Comparison of ENCODE assay signal across 8 cellular contexts in genomic region chr1:24384251-24385090, GRCh38. TPM values are rescaled to one million over a fixed set of nuclear protein-coding genes. Genes with fewer than 3 reads are reported as not detected.
A peak's percentile ranks its signal among the peaks of the same experiment; 100 is the strongest.
DNase-seq lines count a peak whose midpoint lies in the region; TF ChIP-seq lines count a peak whose summit lies in the region.

No MANE protein-coding gene starts in this region.

- H3K9me3 ChIP-seq in PC-9 (ENCODE audit: insufficient read depth, low read depth) (no peaks in the 10 kb centered on the region), esophagus (ENCODE audit: control insufficient read depth in 2 of 2, insufficient read depth in 1 of 2, low read depth in 1 of 2, low read length in 1 of 2) (no peaks in the 10 kb centered on the region)

- intact Hi-C loops in PC-9 (cut with micrococcal nuclease; ENCODE audit: unreplicated experiment), result no loop called here

- H3K36me3 ChIP-seq in PC-9 (ENCODE audit: low read depth) (no peaks in the 10 kb centered on the region), esophagus (ENCODE audit: control insufficient read depth in 2 of 2, insufficient read depth in 2 of 2, low read length in 1 of 2) (peaks cover 0 to 3% of the 10 kb centered on the region in 2 donors)

- no peaks in the 10 kb centered on the region for H3K9me2 ChIP-seq in PC-9 (ENCODE audit: insufficient read depth)

- POLR2A ChIA-PET in PC-9 (lab: Charles Lee; ENCODE audit: unreplicated experiment), result interaction anchor here (0.7 kb wide), 1 partner anchor 65 kb away, joined by 5 read pairs; the partner anchor contains the start of gene GRHL3

- no peaks in the 10 kb centered on the region for H4K20me1 ChIP-seq in PC-9 (ENCODE audit: insufficient read depth)

- H3K4me3 ChIP-seq in PC-9 (no peak overlapping the region), esophagus (ENCODE audit: low read depth in 1 of 2, low read length in 2 of 2) (no peak overlapping the region)

- CTCF ChIA-PET in PC-9 (lab: Charles Lee), result interaction anchor here (1.5 kb wide), 1 partner anchor 183 kb away, joined by 5 read pairs; no protein-coding TSS in a partner anchor

- H3K27ac ChIP-seq in PC-9, result peak overlapping the region; percentile 49
- peak overlapping the region; percentile 87 to 98 for H3K27ac ChIP-seq in esophagus (ENCODE audit: low read depth in 2 of 2, low read length in 1 of 2)

- TF ChIP-seq CTCF in PC-9 (conservative IDR thresholded peaks at IDR 0.05), result no peak

- H3K27me3 ChIP-seq in PC-9 (ENCODE audit: insufficient read depth, low read depth) (no peaks in the 10 kb centered on the region), esophagus (ENCODE audit: control insufficient read depth in 1 of 2, insufficient read depth in 2 of 2, low read length in 2 of 2) (no peaks in the 10 kb centered on the region)

- WGBS in esophagus, 2 donors, result 71 to 72% methylated on average over 13 of the region's 13 CpGs

- H3K4me2 ChIP-seq in PC-9, result peak overlapping the region; percentile 13; the same call in 1 of the 2 replicates

- peak; percentile 57 for DNase-seq in stimulated activated naive CD4-positive, alpha-beta T cell treated with Interleukin-2 at 50 U/mL for 16 hours (lab: John Stamatoyannopoulos, UW)
- DNase-seq in stimulated activated naive CD4-positive, alpha-beta T cell (lab: John Stamatoyannopoulos, UW), result no peak
- DNase-seq in PC-9 (peak in 1 of 2 experiments; percentile 55), anterior cingulate cortex (lab: John Stamatoyannopoulos, UW) (no peak), SIG-M5 treated with dmso at 0.1 percent for 504 hours (lab: John Stamatoyannopoulos, UW; ENCODE audit: unreplicated experiment) (no peak), dedifferentiated amniotic fluid mesenchymal stem cell (ENCODE audit: extremely low spot score) (no peak)
- DNase-seq in stimulated activated CD4-positive, alpha-beta T cell treated with anti-CD3 and anti-CD28 coated beads, Interleukin-1b, Interleukin-23, amount 100 ng/mL, for 48 hours, result peak; percentile 68

- peaks cover 25% of the 10 kb centered on the region for H3K4me1 ChIP-seq in PC-9 (replicated peaks; ENCODE audit: insufficient read depth)
- H3K4me1 ChIP-seq in esophagus (ENCODE audit: control insufficient read depth in 2 of 2, insufficient read depth in 2 of 2, low read length in 1 of 2), result peaks cover 2 to 21% of the 10 kb centered on the region in 2 donors

- no TSS peak for BruUV-seq in PC-9 (replicated peaks; lab: Mats Ljungman, UMichigan)

- peaks cover 6% of the 10 kb centered on the region; the same call in 1 of the 2 replicates for H3F3A ChIP-seq in PC-9 (ENCODE audit: insufficient read depth, low read depth)

- H2AFZ ChIP-seq in PC-9, result no peak overlapping the region

- H3K79me2 ChIP-seq in PC-9 (ENCODE audit: low read depth), result no peaks in the 10 kb centered on the region

RNA-seq across cellular contexts. Expression of gene STPG1, which starts 29.1 kb away (rescaled TPM):
- 8.3 and 11.4 TPM in 2 replicates for total RNA-seq in PC-9 (2021)
- 1 to 10 TPM; 4.8 to 8.8 TPM for polyA plus RNA-seq in esophagus

RNA-seq across cellular contexts. Expression of gene NIPAL3, which starts 31.1 kb away (rescaled TPM):
- 34.7 and 42.0 TPM in 2 replicates for total RNA-seq in PC-9 (2021)
- polyA plus RNA-seq in esophagus, result 10 to 100 TPM; 10.3 to 11.3 TPM

Comparison
In these comparisons a context has a peak if more than half of its experiments do, and no peak if none do; other contexts are left out.
1. DNase-seq: peak in stimulated activated naive CD4-positive, alpha-beta T cell treated with Interleukin-2 at 50 U/mL for 16 hours (single experiment) and stimulated activated CD4-positive, alpha-beta T cell treated with anti-CD3 and anti-CD28 coated beads, Interleukin-1b, Interleukin-23, amount 100 ng/mL, for 48 hours (single experiment); none in stimulated activated naive CD4-positive, alpha-beta T cell (0 of 6), anterior cingulate cortex (0 of 58), SIG-M5 treated with dmso at 0.1 percent for 504 hours (single experiment) and dedifferentiated amniotic fluid mesenchymal stem cell (single experiment).